Comparison of ENCODE assay signal across 2 cellular contexts in genomic region chr3:57826286-57826951, GRCh38.
TF ChIP-seq lines count a peak whose summit lies in the region.

No MANE protein-coding gene starts in this region.

TF ChIP-seq in WTC11, 78 proteins besides CTCF, POLR2A, EP300 and RAD21 (continued from another document):
- TF ChIP-seq PRDM15 (CRISPR knock-in tag; IDR thresholded peaks at IDR 0.05): no peak
- no peak for TF ChIP-seq PREB (CRISPR knock-in tag; IDR thresholded peaks at IDR 0.05; ENCODE audit: borderline replicate concordance)
- TF ChIP-seq RORB (CRISPR knock-in tag; IDR thresholded peaks at IDR 0.05): no peak
- no peak for TF ChIP-seq ATF3 (CRISPR knock-in tag; conservative IDR thresholded peaks at IDR 0.05)
- no peak for TF ChIP-seq MLX (CRISPR knock-in tag; IDR thresholded peaks at IDR 0.05)
- TF ChIP-seq SP1 (CRISPR knock-in tag; conservative IDR thresholded peaks at IDR 0.05): no peak
- TF ChIP-seq IRF1 (CRISPR knock-in tag; IDR thresholded peaks at IDR 0.05): no peak
TF ChIP-seq in WTC11: peak in this region for 0.

TF ChIP-seq in HepG2, 621 proteins besides CTCF, POLR2A, EP300 and RAD21 (continued from another document):
- TF ChIP-seq AKNA (CRISPR knock-in tag; IDR thresholded peaks at IDR 0.05; ENCODE audit: borderline replicate concordance) (no peak), ZBTB3 (CRISPR knock-in tag; IDR thresholded peaks at IDR 0.05; ENCODE audit: borderline replicate concordance, low read depth) (no peak), MNT (IDR thresholded peaks at IDR 0.05) (no peak), ZNF598 (CRISPR knock-in tag; IDR thresholded peaks at IDR 0.05; ENCODE audit: borderline replicate concordance) (no peak), SAP130 (CRISPR knock-in tag; IDR thresholded peaks at IDR 0.05; ENCODE audit: low read depth) (peak; percentile 27; the same call in 1 of the 2 replicates), RFXAP (CRISPR knock-in tag; IDR thresholded peaks at IDR 0.05; ENCODE audit: borderline replicate concordance) (no peak)
